18 cellular contexts compared by ENCODE assay signal in genomic region chr6:167668019-167668753, GRCh38.
DNase-seq lines count a peak whose midpoint lies in the region; ATAC-seq and TF ChIP-seq lines count a peak whose summit lies in the region.
"Had no signal": no experiment of that assay in that cellular context is flagged by ENCODE, and none has a peak within 500 bp of the region (broad histone marks: within the 10 kb centered on the region; RNA-seq: fewer than 3 reads in every experiment).

No MANE protein-coding gene starts in this region.

- H3K27ac ChIP-seq in body of pancreas, result peak overlapping the region in 3 of 4 donors; percentile 6 to 33 (median 8)
- H3K27ac ChIP-seq in left ventricle myocardium inferior (replicated peaks), result peak overlapping the region; percentile 30
- peak overlapping the region; percentile 18 to 70 for H3K27ac ChIP-seq in testis
- H3K27ac ChIP-seq: brain microvascular endothelial cell had no signal

- H3K27me3 ChIP-seq in body of pancreas, result no peaks in the 10 kb centered on the region
- H3K27me3 ChIP-seq in left ventricle myocardium inferior (ENCODE audit: low read depth), result no peaks in the 10 kb centered on the region
- H3K27me3 ChIP-seq in neuron (ENCODE audit: insufficient read depth, low read length), result no peaks in the 10 kb centered on the region
- H3K27me3 ChIP-seq in testis, result no peaks in the 10 kb centered on the region
- H3K27me3 ChIP-seq: brain microvascular endothelial cell had no signal

- H2AFZ ChIP-seq in neuron (ENCODE audit: low read depth, low read length), result no peak overlapping the region

- H3K4me1 Mint-ChIP-seq in stimulated activated memory B cell treated with anti-CD40 and anti-IgM and Interleukin-4, amounts not matched to agents 10 μg/mL and 1 μg/mL and 100 μg/mL, for 72 hours, result no peaks in the 10 kb centered on the region
- H3K4me1 Mint-ChIP-seq: endodermal cell had no signal

- H3K36me3 ChIP-seq in body of pancreas (replicated peaks in 1 of 2; ENCODE audit: insufficient read depth in 1 of 2, low read depth in 2 of 2), result no peaks in the 10 kb centered on the region
- no peaks in the 10 kb centered on the region for H3K36me3 ChIP-seq in left ventricle myocardium inferior
- no peaks in the 10 kb centered on the region for H3K36me3 ChIP-seq in neuron (ENCODE audit: insufficient read depth, low read length)
- no peaks in the 10 kb centered on the region for H3K36me3 ChIP-seq in testis (ENCODE audit: low read depth, missing control alignments)
- H3K36me3 ChIP-seq: brain microvascular endothelial cell had no signal

- intact Hi-C loops in body of pancreas (cut with DNase I) (no loop called here), left ventricle myocardium inferior (cut with micrococcal nuclease) (no loop called here), testis (cut with DNase I; ENCODE audit: low total_unique reads) (no loop called here)

- ATAC-seq in body of pancreas, result peak; percentile 82
- ATAC-seq in stimulated activated memory B cell treated with anti-CD40 and anti-IgM and Interleukin-4, amounts not matched to agents 10 μg/mL and 1 μg/mL and 100 μg/mL, for 72 hours, result no peak
- ATAC-seq in GM19035 (IDR thresholded peaks at IDR 0.05; ENCODE audit: unreplicated experiment), result no peak
- ATAC-seq in GM18868 (IDR thresholded peaks at IDR 0.05; ENCODE audit: unreplicated experiment), result no peak

- no peak for TF ChIP-seq POLR2A in body of pancreas (IDR thresholded peaks at IDR 0.05)
- no peak for TF ChIP-seq POLR2A in testis (IDR thresholded peaks at IDR 0.05)

- TF ChIP-seq CTCF in body of pancreas (IDR thresholded peaks at IDR 0.05) (no peak), left ventricle myocardium inferior (IDR thresholded peaks at IDR 0.05; ENCODE audit: borderline replicate concordance) (no peak), testis (IDR thresholded peaks at IDR 0.05) (no peak)

- H3K27me3 Mint-ChIP-seq in stimulated activated memory B cell treated with anti-CD40 and anti-IgM and Interleukin-4, amounts not matched to agents 10 μg/mL and 1 μg/mL and 100 μg/mL, for 72 hours, result peaks cover 8% of the 10 kb centered on the region

- H3K4me3 ChIP-seq in body of pancreas (no peak overlapping the region), left ventricle myocardium inferior (no peak overlapping the region), neuron (ENCODE audit: low read length) (peak overlapping the region; percentile 5), testis (no peak overlapping the region)

- H3K9me3 ChIP-seq in body of pancreas (no peaks in the 10 kb centered on the region), left ventricle myocardium inferior (replicated peaks) (no peaks in the 10 kb centered on the region), neuron (ENCODE audit: low read length) (no peaks in the 10 kb centered on the region), testis (no peaks in the 10 kb centered on the region)

- no peak overlapping the region for H3K4me3 Mint-ChIP-seq in stimulated activated memory B cell treated with anti-CD40 and anti-IgM and Interleukin-4, amounts not matched to agents 10 μg/mL and 1 μg/mL and 100 μg/mL, for 72 hours
- H3K4me3 Mint-ChIP-seq: activated naive CD4-positive, alpha-beta T cell treated with anti-CD3 and anti-CD28 coated beads for 36 hours; endodermal cell had no signal

- no peak overlapping the region for H3K27ac Mint-ChIP-seq in stimulated activated memory B cell treated with anti-CD40 and anti-IgM and Interleukin-4, amounts not matched to agents 10 μg/mL and 1 μg/mL and 100 μg/mL, for 72 hours
- H3K27ac Mint-ChIP-seq: activated naive CD4-positive, alpha-beta T cell treated with anti-CD3 and anti-CD28 coated beads for 36 hours; endodermal cell had no signal

- peaks cover 14% of the 10 kb centered on the region for H3K9me3 Mint-ChIP-seq in stimulated activated memory B cell treated with anti-CD40 and anti-IgM and Interleukin-4, amounts not matched to agents 10 μg/mL and 1 μg/mL and 100 μg/mL, for 72 hours

- 42 to 51% methylated on average over 26 of the region's 26 CpGs for WGBS in body of pancreas, 2 donors
- WGBS in testis, 2 donors, result 56 to 58% methylated on average over 26 of the region's 26 CpGs

- H3K4me1 ChIP-seq in body of pancreas, result peaks cover 14% of the 10 kb centered on the region
- H3K4me1 ChIP-seq in left ventricle myocardium inferior, result peaks cover 33% of the 10 kb centered on the region
- peaks cover 68% of the 10 kb centered on the region for H3K4me1 ChIP-seq in neuron (ENCODE audit: insufficient read depth, low read length)
- peaks cover 36% of the 10 kb centered on the region for H3K4me1 ChIP-seq in testis

- H3K36me3 Mint-ChIP-seq in stimulated activated memory B cell treated with anti-CD40 and anti-IgM and Interleukin-4, amounts not matched to agents 10 μg/mL and 1 μg/mL and 100 μg/mL, for 72 hours, result no peaks in the 10 kb centered on the region

- peak; percentile 47 to 80 (median 68) for DNase-seq in body of pancreas
- DNase-seq in left ventricle myocardium inferior, result no peak
- peak; percentile 68 for DNase-seq in testis
- DNase-seq in central memory CD4-positive, alpha-beta T cell, result no peak
- DNase-seq: activated CD4-positive, CD25-positive, alpha-beta regulatory T cell treated with anti-CD3 and anti-CD28 coated beads, Interleukin-2, amount 50 U/mL, for 72 hours; activated CD8-positive, alpha-beta memory T cell treated with anti-CD3 and anti-CD28 coated beads, Interleukin-2, amount 50 U/mL, for 4 hours; activated naive CD4-positive, alpha-beta T cell treated with anti-CD3 and anti-CD28 coated beads for 36 hours; brain microvascular endothelial cell; endodermal cell; KG1; mesendoderm; NCI-H1048; NCI-H2171 treated with DMSO at 0.1 percent for 48 hours; occipital lobe had no signal

Comparison
In these comparisons a context has a peak if more than half of its experiments do, and no peak if none do; other contexts are left out.
1. DNase-seq: peak in body of pancreas (4 of 4) and testis (single experiment); none in left ventricle myocardium inferior (single experiment) and central memory CD4-positive, alpha-beta T cell (single experiment).
2. Peak in every context shown above with its lines, with median percentiles within 50 percentile points of each other: H3K27ac ChIP-seq.